ENCODE assay signal across 1 cellular context in the genomic region with DNA sequence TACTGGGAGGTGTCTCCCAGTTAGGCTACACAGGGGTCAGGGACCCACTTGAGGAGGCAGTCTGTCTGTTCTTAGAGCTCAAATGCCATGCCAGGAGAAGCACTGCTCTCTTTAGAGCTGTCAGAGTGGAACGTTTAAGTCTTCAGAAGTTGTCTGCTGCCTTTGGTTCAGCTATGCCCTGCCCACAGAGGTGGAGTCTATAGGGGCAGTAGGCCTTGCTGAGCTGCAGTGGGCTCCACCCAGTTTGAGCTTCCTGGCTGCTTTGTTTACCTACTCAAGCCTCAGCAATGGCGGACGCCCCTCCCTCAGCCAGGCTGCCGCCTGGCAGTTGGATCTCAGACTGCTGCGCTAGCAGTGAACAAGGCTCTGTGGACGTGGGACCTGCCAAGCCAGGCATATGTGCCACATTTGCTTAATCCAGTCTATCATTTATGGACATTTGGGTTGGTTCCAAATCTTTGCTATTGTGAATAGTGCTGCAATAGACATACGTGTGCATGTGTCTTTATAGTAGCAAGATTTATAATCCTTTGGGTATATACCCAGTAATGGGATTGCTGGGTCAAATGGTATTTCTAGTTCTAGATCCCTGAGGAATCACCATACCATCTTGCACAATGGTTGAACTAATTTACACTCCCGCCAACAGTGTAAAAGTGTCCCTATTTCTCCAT.
TF ChIP-seq lines count a peak whose summit lies in the region.
"Not testable (repeated sequence)": the region's sequence is repeated elsewhere in the genome, so short reads cannot be mapped to it uniquely, and the experiment has no call there.

No MANE protein-coding gene starts in this region.

TF ChIP-seq in HepG2, 621 proteins besides CTCF, POLR2A, EP300 and RAD21:
- TF ChIP-seq YY1 (IDR thresholded peaks at IDR 0.05; ENCODE audit: insufficient read depth, insufficient replicate concordance, low read depth, low read length) (peak; percentile 58), FOXA3 (CRISPR knock-in tag; IDR thresholded peaks at IDR 0.05) (peak; percentile 41; the same call in 1 of the 2 replicates), FOXA1 (CRISPR knock-in tag; IDR thresholded peaks at IDR 0.05) (peak; percentile 73), SAP130 (CRISPR knock-in tag; IDR thresholded peaks at IDR 0.05; ENCODE audit: low read depth) (peak; percentile 36; the same call in 1 of the 2 replicates), ARID5B (CRISPR knock-in tag; IDR thresholded peaks at IDR 0.05) (peak; percentile 40; the same call in 1 of the 2 replicates), ZNF580 (CRISPR knock-in tag; IDR thresholded peaks at IDR 0.05; ENCODE audit: borderline replicate concordance, low read depth) (peak; percentile 48; the same call in 1 of the 2 replicates), HOXA3 (CRISPR knock-in tag; IDR thresholded peaks at IDR 0.05) (peak; percentile 38; the same call in 1 of the 2 replicates), ZNF644 (CRISPR knock-in tag; IDR thresholded peaks at IDR 0.05; ENCODE audit: low read depth) (peak; percentile 57; the same call in 1 of the 2 replicates), POGZ (CRISPR knock-in tag; IDR thresholded peaks at IDR 0.05) (0 out of 2 replicates have a peak, but pooled peaks have one; percentile 22)
- not testable (repeated sequence) for TF ChIP-seq FOXA1 (IDR thresholded peaks at IDR 0.05)
